Comparison of ENCODE assay signal across 13 cellular contexts in genomic region chr2:37683926-37684780, GRCh38. TPM values are rescaled to one million over a fixed set of nuclear protein-coding genes. Genes with fewer than 3 reads are reported as not detected.
DNase-seq lines count a peak whose midpoint lies in the region; FAIRE-seq and TF ChIP-seq lines count a peak whose summit lies in the region.
"Had no signal": no experiment of that assay in that cellular context is flagged by ENCODE, and none has a peak within 500 bp of the region (broad histone marks: within the 10 kb centered on the region; RNA-seq: fewer than 3 reads in every experiment).

No MANE protein-coding gene starts in this region.

- H3K9ac ChIP-seq in BLaER1, result no peak overlapping the region
- H3K9ac ChIP-seq in colonic mucosa (ENCODE audit: low read depth in 2 of 2, low read length in 2 of 2), result no peak overlapping the region

- no peaks in the 10 kb centered on the region for H3K9me3 ChIP-seq in BLaER1
- no peaks in the 10 kb centered on the region for H3K9me3 ChIP-seq in colonic mucosa
- H3K9me3 ChIP-seq: HAP-1 had no signal

- TF ChIP-seq POLR2A in H54 (IDR thresholded peaks at IDR 0.05; ENCODE audit: low read depth, low read length), result no peak

- peak overlapping the region; percentile 5 for H3K4me3 Mint-ChIP-seq in T-helper 1 cell treated with Interleukin-12 subunit alpha and Interleukin-12 subunit beta and Interleukin-4 antibody, amounts not matched to agents 30 μg/mL and 1 μg/mL, for 36 hours

- peak overlapping the region; percentile 85 for H3K27ac Mint-ChIP-seq in T-helper 1 cell treated with Interleukin-12 subunit alpha and Interleukin-12 subunit beta and Interleukin-4 antibody, amounts not matched to agents 30 μg/mL and 1 μg/mL, for 36 hours

- H3K36me3 ChIP-seq in BLaER1 (no peaks in the 10 kb centered on the region), colonic mucosa (no peaks in the 10 kb centered on the region)
- H3K36me3 ChIP-seq: HAP-1 had no signal

- no peak for FAIRE-seq in H54 (lab: Jason Lieb, UNC)

- no peak overlapping the region for H3K4me3 ChIP-seq in BLaER1
- no peak overlapping the region for H3K4me3 ChIP-seq in colonic mucosa
- H3K4me3 ChIP-seq: HAP-1 had no signal

- H3K27ac ChIP-seq in BLaER1 (no peak overlapping the region), epithelial cell of prostate (peak overlapping the region; percentile 44), colonic mucosa (no peak overlapping the region)

- H3K9me3 Mint-ChIP-seq in T-helper 1 cell treated with Interleukin-12 subunit alpha and Interleukin-12 subunit beta and Interleukin-4 antibody, amounts not matched to agents 30 μg/mL and 1 μg/mL, for 36 hours, result peaks cover 25% of the 10 kb centered on the region

- H3K4me1 Mint-ChIP-seq in T-helper 1 cell treated with Interleukin-12 subunit alpha and Interleukin-12 subunit beta and Interleukin-4 antibody, amounts not matched to agents 30 μg/mL and 1 μg/mL, for 36 hours (ENCODE audit: low read depth), result peaks cover 22% of the 10 kb centered on the region

- peaks cover 20% of the 10 kb centered on the region for H3K36me3 Mint-ChIP-seq in T-helper 1 cell treated with Interleukin-12 subunit alpha and Interleukin-12 subunit beta and Interleukin-4 antibody, amounts not matched to agents 30 μg/mL and 1 μg/mL, for 36 hours (ENCODE audit: low read depth)

- no peaks in the 10 kb centered on the region for H3K27me3 ChIP-seq in BLaER1
- H3K27me3 ChIP-seq in colonic mucosa, result no peaks in the 10 kb centered on the region

- H3K4me1 ChIP-seq in BLaER1, result peaks cover 8% of the 10 kb centered on the region
- H3K4me1 ChIP-seq in colonic mucosa, result no peaks in the 10 kb centered on the region

- peak overlapping the region; percentile 32 for H3K4me2 ChIP-seq in BLaER1

- no peaks in the 10 kb centered on the region for H4K20me1 ChIP-seq in BLaER1

- TF ChIP-seq CTCF in colonic mucosa (IDR thresholded peaks at IDR 0.05), result no peak

- no peaks in the 10 kb centered on the region for H3K27me3 Mint-ChIP-seq in T-helper 1 cell treated with Interleukin-12 subunit alpha and Interleukin-12 subunit beta and Interleukin-4 antibody, amounts not matched to agents 30 μg/mL and 1 μg/mL, for 36 hours (ENCODE audit: low read depth)

- peak; percentile 10 for DNase-seq in DMS79 (lab: John Stamatoyannopoulos, UW)
- no peak for DNase-seq in epithelial cell of prostate (ENCODE audit: low read depth, low spot score)
- no peak for DNase-seq in colonic mucosa
- no peak for DNase-seq in DMS114 treated with DMSO at 0.1 percent for 48 hours (lab: John Stamatoyannopoulos, UW; ENCODE audit: unreplicated experiment)
- DNase-seq in H54 (ENCODE audit: insufficient read length, low spot score), result no peak
- DNase-seq in GOT3 (lab: John Stamatoyannopoulos, UW), result no peak
- DNase-seq: caudate nucleus; COR-L47; NCI-H187; stimulated activated CD4-positive, alpha-beta T cell treated with anti-CD3 and anti-CD28 coated beads, Interleukin-4, amount 100 ng/mL, for 4 hours had no signal

- intact Hi-C loops in colonic mucosa (cut with DNase I), result no loop called here

RNA-seq across cellular contexts. Expression of gene CDC42EP3, which starts 12.7 kb away (rescaled TPM):
- 10 to 100 TPM in 1 of 2 donors, 1 to 10 TPM in 1; 7.2 to 37.3 TPM for total RNA-seq in colonic mucosa
